Comparison of ENCODE assay signal across 22 cellular contexts in the genomic region with DNA sequence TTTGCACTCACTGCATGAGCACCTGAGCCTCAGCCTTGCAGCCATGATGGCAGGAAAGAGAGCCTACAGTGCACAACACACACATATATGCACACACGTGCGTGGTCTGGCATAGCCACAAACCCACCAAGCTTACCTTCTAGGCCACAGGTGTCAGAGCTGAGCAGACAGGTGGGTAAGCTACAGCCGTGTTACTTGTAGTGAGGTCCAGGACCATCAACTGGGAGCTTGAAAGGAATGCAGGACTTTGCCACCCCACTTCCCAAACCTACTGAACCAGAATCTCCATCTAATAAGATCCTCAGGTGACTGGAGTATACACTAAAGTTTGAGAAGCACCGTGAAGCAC. TPM values are rescaled to one million over a fixed set of nuclear protein-coding genes. Genes with fewer than 3 reads are reported as not detected.
DNase-seq lines count a peak whose midpoint lies in the region; ATAC-seq lines count a peak whose summit lies in the region.
"Had no signal": no experiment of that assay in that cellular context is flagged by ENCODE, and none has a peak within 500 bp of the region (broad histone marks: within the 10 kb centered on the region; RNA-seq: fewer than 3 reads in every experiment).

No MANE protein-coding gene starts in this region.

- ATAC-seq in activated CD8-positive, alpha-beta memory T cell treated with anti-CD3 and anti-CD28 coated beads, Interleukin-2, amount 10 ng/mL, durations not matched to agents 7 days and 5 days: no peak
- no peak for ATAC-seq in activated naive CD8-positive, alpha-beta T cell treated with anti-CD3 and anti-CD28 coated beads, Interleukin-2, amount 10 ng/mL, durations not matched to agents 7 days and 5 days (ENCODE audit: low read depth)
- ATAC-seq in stimulated activated naive CD8-positive, alpha-beta T cell treated with anti-CD3 and anti-CD28 coated beads, Interleukin-15, amount 100 ng/mL, for 72 hours: no peak
- no peak for ATAC-seq in HG02798 (IDR thresholded peaks at IDR 0.05; ENCODE audit: poor library complexity, unreplicated experiment)
- ATAC-seq: HepG2, left cardiac atrium, WTC11 had no signal

- intact Hi-C loops in activated CD4-positive, alpha-beta memory T cell treated with anti-CD3 and anti-CD28 coated beads for 36 hours (cut with micrococcal nuclease): no loop called here

- H3K4me1 Mint-ChIP-seq in activated CD8-positive, alpha-beta memory T cell treated with anti-CD3 and anti-CD28 coated beads, Interleukin-2, amount 10 ng/mL, durations not matched to agents 7 days and 5 days: peaks cover 56% of the 10 kb centered on the region
- H3K4me1 Mint-ChIP-seq in activated naive CD8-positive, alpha-beta T cell treated with anti-CD3 and anti-CD28 coated beads, Interleukin-2, amount 10 ng/mL, durations not matched to agents 7 days and 5 days: peaks cover 61% of the 10 kb centered on the region
- peaks cover 58% of the 10 kb centered on the region for H3K4me1 Mint-ChIP-seq in stimulated activated naive CD8-positive, alpha-beta T cell treated with anti-CD3 and anti-CD28 coated beads, Interleukin-15, amount 100 ng/mL, for 72 hours
- peaks cover 24% of the 10 kb centered on the region for H3K4me1 Mint-ChIP-seq in activated CD4-positive, alpha-beta memory T cell treated with anti-CD3 and anti-CD28 coated beads for 36 hours (ENCODE audit: low read depth)

- CTCF ChIA-PET in activated CD8-positive, alpha-beta memory T cell treated with anti-CD3 and anti-CD28 coated beads, Interleukin-2, amount 10 ng/mL, durations not matched to agents 7 days and 5 days (lab: Charles Lee): interaction anchor here (0.5 to 6.4 kb wide), 7 partner anchors 12 to 319 kb away, joined by 3 to 92 read pairs (median 4); partner anchors contain the start of gene TMBIM6
- CTCF ChIA-PET in activated CD4-positive, alpha-beta memory T cell treated with anti-CD3 and anti-CD28 coated beads for 36 hours (lab: Charles Lee): interaction anchor here (1.0 to 5.9 kb wide), 6 partner anchors 10 to 92 kb away, joined by 3 to 127 read pairs (median 8); no protein-coding TSS in a partner anchor

- peak overlapping the region; percentile 86 for H3K27ac Mint-ChIP-seq in activated CD8-positive, alpha-beta memory T cell treated with anti-CD3 and anti-CD28 coated beads, Interleukin-2, amount 10 ng/mL, durations not matched to agents 7 days and 5 days
- peak overlapping the region; percentile 91 for H3K27ac Mint-ChIP-seq in activated naive CD8-positive, alpha-beta T cell treated with anti-CD3 and anti-CD28 coated beads, Interleukin-2, amount 10 ng/mL, durations not matched to agents 7 days and 5 days
- H3K27ac Mint-ChIP-seq in stimulated activated naive CD8-positive, alpha-beta T cell treated with anti-CD3 and anti-CD28 coated beads, Interleukin-15, amount 100 ng/mL, for 72 hours: peak overlapping the region in 1 of 2 donors; percentile 56
- H3K27ac Mint-ChIP-seq in activated CD4-positive, alpha-beta memory T cell treated with anti-CD3 and anti-CD28 coated beads for 36 hours: no peak overlapping the region
- H3K27ac Mint-ChIP-seq: WTC11 had no signal

- H3K4me3 ChIP-seq in Jurkat, Clone E6-1 (ENCODE audit: low read length): peak overlapping the region; percentile 56
- H3K4me3 ChIP-seq: dorsolateral prefrontal cortex, smooth muscle cell had no signal

- H3K36me3 Mint-ChIP-seq in activated CD8-positive, alpha-beta memory T cell treated with anti-CD3 and anti-CD28 coated beads, Interleukin-2, amount 10 ng/mL, durations not matched to agents 7 days and 5 days: peaks cover 3% of the 10 kb centered on the region
- peaks cover 18% of the 10 kb centered on the region for H3K36me3 Mint-ChIP-seq in activated naive CD8-positive, alpha-beta T cell treated with anti-CD3 and anti-CD28 coated beads, Interleukin-2, amount 10 ng/mL, durations not matched to agents 7 days and 5 days
- no peaks in the 10 kb centered on the region for H3K36me3 Mint-ChIP-seq in activated CD4-positive, alpha-beta memory T cell treated with anti-CD3 and anti-CD28 coated beads for 36 hours
- H3K36me3 Mint-ChIP-seq: WTC11 had no signal

- H3K4me3 Mint-ChIP-seq in activated CD8-positive, alpha-beta memory T cell treated with anti-CD3 and anti-CD28 coated beads, Interleukin-2, amount 10 ng/mL, durations not matched to agents 7 days and 5 days: peak overlapping the region; percentile 85
- peak overlapping the region; percentile 78 for H3K4me3 Mint-ChIP-seq in activated naive CD8-positive, alpha-beta T cell treated with anti-CD3 and anti-CD28 coated beads, Interleukin-2, amount 10 ng/mL, durations not matched to agents 7 days and 5 days
- peak overlapping the region; percentile 69 to 90 for H3K4me3 Mint-ChIP-seq in stimulated activated naive CD8-positive, alpha-beta T cell treated with anti-CD3 and anti-CD28 coated beads, Interleukin-15, amount 100 ng/mL, for 72 hours
- no peak overlapping the region for H3K4me3 Mint-ChIP-seq in activated CD4-positive, alpha-beta memory T cell treated with anti-CD3 and anti-CD28 coated beads for 36 hours
- H3K4me3 Mint-ChIP-seq: WTC11 had no signal

- no peak for DNase-seq in activated CD8-positive, alpha-beta memory T cell treated with anti-CD3 and anti-CD28 coated beads, Interleukin-2, amount 10 ng/mL, durations not matched to agents 7 days and 5 days
- DNase-seq in activated CD8-positive, alpha-beta memory T cell treated with anti-CD3 and anti-CD28 coated beads, Interleukin-2, amount 50 U/mL, for 4 hours: no peak
- DNase-seq in Jurkat, Clone E6-1 (ENCODE audit: low read depth, low spot score): no peak
- no peak for DNase-seq in activated naive CD8-positive, alpha-beta T cell treated with anti-CD3 and anti-CD28 coated beads, Interleukin-2, amount 10 ng/mL, durations not matched to agents 7 days and 5 days
- DNase-seq in stimulated activated naive CD8-positive, alpha-beta T cell treated with anti-CD3 and anti-CD28 coated beads, Interleukin-15, amount 100 ng/mL, for 72 hours: no peak
- DNase-seq in NCI-H1105 (lab: John Stamatoyannopoulos, UW): no peak
- DNase-seq in activated CD4-positive, alpha-beta memory T cell treated with anti-CD3 and anti-CD28 coated beads for 36 hours: no peak
- DNase-seq: aorta; dorsolateral prefrontal cortex; head of caudate nucleus; left cardiac atrium; NCI-H1417 treated with DMSO at 0.1 percent for 48 hours; NCI-H510A treated with DMSO at 0.1 percent for 48 hours; NK-92 treated with Interleukin-12 subunit alpha and Interleukin-12 subunit beta, amount 100 ng/mL, for 24 hours; retina; trophoblast cell had no signal

- peaks cover 12% of the 10 kb centered on the region for H3K27me3 Mint-ChIP-seq in activated CD8-positive, alpha-beta memory T cell treated with anti-CD3 and anti-CD28 coated beads, Interleukin-2, amount 10 ng/mL, durations not matched to agents 7 days and 5 days
- peaks cover 4% of the 10 kb centered on the region for H3K27me3 Mint-ChIP-seq in activated naive CD8-positive, alpha-beta T cell treated with anti-CD3 and anti-CD28 coated beads, Interleukin-2, amount 10 ng/mL, durations not matched to agents 7 days and 5 days
- H3K27me3 Mint-ChIP-seq in stimulated activated naive CD8-positive, alpha-beta T cell treated with anti-CD3 and anti-CD28 coated beads, Interleukin-15, amount 100 ng/mL, for 72 hours: peaks cover 16% of the 10 kb centered on the region
- peaks cover 33% of the 10 kb centered on the region for H3K27me3 Mint-ChIP-seq in activated CD4-positive, alpha-beta memory T cell treated with anti-CD3 and anti-CD28 coated beads for 36 hours

- POLR2A ChIA-PET in activated naive CD8-positive, alpha-beta T cell treated with anti-CD3 and anti-CD28 coated beads, Interleukin-2, amount 10 ng/mL, durations not matched to agents 7 days and 5 days (lab: Charles Lee): interaction anchor here (0.6 to 2.8 kb wide), 8 partner anchors 8 to 318 kb away, joined by 3 to 17 read pairs (median 6); partner anchors contain the start of genes CERS5, COX14, RACGAP1 and TMBIM6
- POLR2A ChIA-PET in activated CD4-positive, alpha-beta memory T cell treated with anti-CD3 and anti-CD28 coated beads for 36 hours (lab: Charles Lee): no interaction called here

- H3K9me3 Mint-ChIP-seq in activated CD8-positive, alpha-beta memory T cell treated with anti-CD3 and anti-CD28 coated beads, Interleukin-2, amount 10 ng/mL, durations not matched to agents 7 days and 5 days (ENCODE audit: low read depth): no peaks in the 10 kb centered on the region
- H3K9me3 Mint-ChIP-seq in activated naive CD8-positive, alpha-beta T cell treated with anti-CD3 and anti-CD28 coated beads, Interleukin-2, amount 10 ng/mL, durations not matched to agents 7 days and 5 days: no peaks in the 10 kb centered on the region
- H3K9me3 Mint-ChIP-seq in stimulated activated naive CD8-positive, alpha-beta T cell treated with anti-CD3 and anti-CD28 coated beads, Interleukin-15, amount 100 ng/mL, for 72 hours: no peaks in the 10 kb centered on the region
- no peaks in the 10 kb centered on the region for H3K9me3 Mint-ChIP-seq in activated CD4-positive, alpha-beta memory T cell treated with anti-CD3 and anti-CD28 coated beads for 36 hours
- H3K9me3 Mint-ChIP-seq: central memory CD8-positive, alpha-beta T cell; WTC11 had no signal

RNA-seq across cellular contexts. Expression of gene ASIC1, which starts 2.7 kb away (rescaled TPM):
- 10 to 100 TPM; 19.0 to 28.3 TPM for total RNA-seq in activated CD8-positive, alpha-beta memory T cell treated with anti-CD3 and anti-CD28 coated beads, Interleukin-2, amount 10 ng/mL, durations not matched to agents 7 days and 5 days
- 40.0 TPM for polyA plus RNA-seq in Jurkat, Clone E6-1 (2012; ENCODE audit: insufficient read depth, insufficient read length)
- total RNA-seq in activated naive CD8-positive, alpha-beta T cell treated with anti-CD3 and anti-CD28 coated beads, Interleukin-2, amount 10 ng/mL, durations not matched to agents 7 days and 5 days: 10 to 100 TPM; 31.3 to 33.3 TPM
- total RNA-seq in activated CD4-positive, alpha-beta memory T cell treated with anti-CD3 and anti-CD28 coated beads for 36 hours: 1 to 10 TPM; 1.1 to 1.6 TPM

RNA-seq across cellular contexts. Expression of gene SMARCD1, which starts 25.0 kb away (rescaled TPM):
- 10 to 100 TPM; 62.0 to 80.8 TPM for total RNA-seq in activated CD8-positive, alpha-beta memory T cell treated with anti-CD3 and anti-CD28 coated beads, Interleukin-2, amount 10 ng/mL, durations not matched to agents 7 days and 5 days
- 141 TPM for polyA plus RNA-seq in Jurkat, Clone E6-1 (2012; ENCODE audit: insufficient read depth, insufficient read length)
- total RNA-seq in activated naive CD8-positive, alpha-beta T cell treated with anti-CD3 and anti-CD28 coated beads, Interleukin-2, amount 10 ng/mL, durations not matched to agents 7 days and 5 days: 10 to 100 TPM; 57.2 to 68.1 TPM
- 10 to 100 TPM; 56.1 to 56.3 TPM for total RNA-seq in activated CD4-positive, alpha-beta memory T cell treated with anti-CD3 and anti-CD28 coated beads for 36 hours

RNA-seq across cellular contexts. Expression of gene RACGAP1, which starts 34.8 kb away (rescaled TPM):
- 100 to 1,000 TPM; 180 to 198 TPM for total RNA-seq in activated CD8-positive, alpha-beta memory T cell treated with anti-CD3 and anti-CD28 coated beads, Interleukin-2, amount 10 ng/mL, durations not matched to agents 7 days and 5 days
- 133 TPM for polyA plus RNA-seq in Jurkat, Clone E6-1 (2012; ENCODE audit: insufficient read depth, insufficient read length)
- 100 to 1,000 TPM; 132 to 135 TPM for total RNA-seq in activated naive CD8-positive, alpha-beta T cell treated with anti-CD3 and anti-CD28 coated beads, Interleukin-2, amount 10 ng/mL, durations not matched to agents 7 days and 5 days
- total RNA-seq in activated CD4-positive, alpha-beta memory T cell treated with anti-CD3 and anti-CD28 coated beads for 36 hours: 100 to 1,000 TPM; 145 to 152 TPM

RNA-seq across cellular contexts. Expression of gene GPD1, which starts 43.7 kb away (rescaled TPM):
- total RNA-seq in activated CD8-positive, alpha-beta memory T cell treated with anti-CD3 and anti-CD28 coated beads, Interleukin-2, amount 10 ng/mL, durations not matched to agents 7 days and 5 days: under 1 TPM in 1 of 2 experiments, not detected in 1; 0.30 TPM
- not detected for polyA plus RNA-seq in Jurkat, Clone E6-1 (2012; ENCODE audit: insufficient read depth, insufficient read length)
- total RNA-seq in activated naive CD8-positive, alpha-beta T cell treated with anti-CD3 and anti-CD28 coated beads, Interleukin-2, amount 10 ng/mL, durations not matched to agents 7 days and 5 days: under 1 TPM; 0.33 to 0.91 TPM
- under 1 TPM; 0.10 to 0.34 TPM for total RNA-seq in activated CD4-positive, alpha-beta memory T cell treated with anti-CD3 and anti-CD28 coated beads for 36 hours
- total RNA-seq: endothelial cell of umbilical vein, smooth muscle cell had no signal

RNA-seq across cellular contexts. Expression of gene COX14, which starts 51.9 kb away (rescaled TPM):
- total RNA-seq in activated CD8-positive, alpha-beta memory T cell treated with anti-CD3 and anti-CD28 coated beads, Interleukin-2, amount 10 ng/mL, durations not matched to agents 7 days and 5 days: 10 to 100 TPM; 55.1 to 64.5 TPM
- polyA plus RNA-seq in Jurkat, Clone E6-1 (2012; ENCODE audit: insufficient read depth, insufficient read length): 63.4 TPM
- 10 to 100 TPM; 47.5 to 54.2 TPM for total RNA-seq in activated naive CD8-positive, alpha-beta T cell treated with anti-CD3 and anti-CD28 coated beads, Interleukin-2, amount 10 ng/mL, durations not matched to agents 7 days and 5 days
- 10 to 100 TPM; 46.1 to 48.7 TPM for total RNA-seq in activated CD4-positive, alpha-beta memory T cell treated with anti-CD3 and anti-CD28 coated beads for 36 hours

Comparison
In these comparisons a context has a peak if more than half of its experiments do, and no peak if none do; other contexts are left out.
1. RNA of gene ASIC1, which starts 2.7 kb away (total RNA-seq): 31.3 to 33.3 TPM in activated naive CD8-positive, alpha-beta T cell treated with anti-CD3 and anti-CD28 coated beads, Interleukin-2, amount 10 ng/mL, durations not matched to agents 7 days and 5 days and 19.0 to 28.3 TPM in activated CD8-positive, alpha-beta memory T cell treated with anti-CD3 and anti-CD28 coated beads, Interleukin-2, amount 10 ng/mL, durations not matched to agents 7 days and 5 days; 1.1 to 1.6 TPM in activated CD4-positive, alpha-beta memory T cell treated with anti-CD3 and anti-CD28 coated beads for 36 hours; every median in the first group is over 4 times any median in the second.